In the genomic region with DNA sequence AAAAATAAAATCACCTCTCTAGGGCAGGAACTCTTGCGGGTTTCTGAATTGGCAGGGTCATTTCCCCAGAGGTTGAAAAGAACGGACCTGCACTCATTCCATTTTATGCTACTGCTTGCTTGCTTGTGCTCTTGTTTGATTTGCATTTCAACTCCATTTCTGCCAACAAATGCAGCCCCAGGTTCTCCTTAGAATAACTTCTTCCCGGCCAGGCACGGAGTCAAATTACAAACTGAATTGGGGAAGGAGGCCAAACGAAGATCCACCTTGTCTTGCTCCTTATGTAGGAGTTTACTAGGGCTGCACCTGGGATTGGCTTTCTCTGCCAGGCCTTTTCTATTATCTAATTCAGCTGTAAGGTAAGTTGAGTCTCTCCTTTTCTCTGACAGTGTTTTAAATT, we compare ENCODE assay signal across 12 cellular contexts.
DNase-seq lines count a peak whose midpoint lies in the region; ATAC-seq and TF ChIP-seq lines count a peak whose summit lies in the region.
"Had no signal": no experiment of that assay in that cellular context is flagged by ENCODE, and none has a peak within 500 bp of the region (broad histone marks: within the 10 kb centered on the region; RNA-seq: fewer than 3 reads in every experiment).

No MANE protein-coding gene starts in this region.

- WGBS in mesenchymal stem cell = 49% methylated on average over 5 of the region's 5 CpGs

- H4K91ac ChIP-seq in mesenchymal stem cell (ENCODE audit: low read length) = peak overlapping the region; percentile 11

- H3K4me3 Mint-ChIP-seq in chondrocyte (ENCODE audit: unreplicated experiment) (peak overlapping the region; percentile 61), Calu3 (ENCODE audit: low read depth, unreplicated experiment) (no peak overlapping the region)

- peaks cover 89% of the 10 kb centered on the region for H3K4me1 Mint-ChIP-seq in chondrocyte (ENCODE audit: low read depth)
- H3K4me1 Mint-ChIP-seq in Calu3 (ENCODE audit: low read depth, unreplicated experiment) = peaks cover 4% of the 10 kb centered on the region

- ATAC-seq in HG03457 (IDR thresholded peaks at IDR 0.05; ENCODE audit: unreplicated experiment) (no peak), HG03460 (IDR thresholded peaks at IDR 0.05; ENCODE audit: unreplicated experiment) (no peak)

- H4K8ac ChIP-seq in mesenchymal stem cell (ENCODE audit: low read length) = peak overlapping the region; percentile 75

- H3K4me1 ChIP-seq in BLaER1 (peaks cover 10% of the 10 kb centered on the region), mesenchymal stem cell (ENCODE audit: control insufficient read depth, insufficient read depth, low read depth, low read length) (peaks cover under 1% of the 10 kb centered on the region)

- no peak overlapping the region for H3K14ac ChIP-seq in mesenchymal stem cell (ENCODE audit: low read length in 2 of 2)

- H3K27ac ChIP-seq in BLaER1 = no peak overlapping the region
- H3K27ac ChIP-seq in mesenchymal stem cell (ENCODE audit: low read length, poor library complexity, severe bottlenecking) = no peak overlapping the region
- H3K27ac ChIP-seq: esophagus squamous epithelium, suprapubic skin had no signal

- no peaks in the 10 kb centered on the region for H3K79me1 ChIP-seq in mesenchymal stem cell (replicated peaks; ENCODE audit: low read length, poor library complexity, severe bottlenecking)

- no peak overlapping the region for H2BK120ac ChIP-seq in mesenchymal stem cell (ENCODE audit: low read depth, low read length)

- peak; percentile 41 to 55 for DNase-seq in NCI-H526 (lab: John Stamatoyannopoulos, UW)
- no peak for DNase-seq in chondrocyte (ENCODE audit: low spot score)
- DNase-seq in mesenchymal stem cell = no peak
- no peak for DNase-seq in activated CD4-positive, alpha-beta T cell treated with anti-CD3 and anti-CD28 coated beads for 48 hours
- DNase-seq in Calu3 = no peak
- DNase-seq: activated T-cell treated with anti-CD3 and anti-CD28 coated beads, Interleukin-2, amount 50 U/mL, for 1 hour; esophagus squamous epithelium; NCI-H2227 treated with DMSO at 0.1 percent for 48 hours had no signal

- no peak overlapping the region for H3K4ac ChIP-seq in mesenchymal stem cell (ENCODE audit: low read depth in 1 of 2, low read length in 2 of 2)

- intact Hi-C loops in Calu3 (cut with micrococcal nuclease; ENCODE audit: unreplicated experiment) = no loop called here

- H2BK12ac ChIP-seq in mesenchymal stem cell (ENCODE audit: low read length in 2 of 2) = peak overlapping the region; percentile 33 to 50

- CTCF ChIA-PET in Calu3 (lab: Charles Lee) = no interaction called here

- no peak overlapping the region for H2BK5ac ChIP-seq in mesenchymal stem cell (ENCODE audit: low read depth, low read length, poor library complexity, severe bottlenecking)

- no peaks in the 10 kb centered on the region for H4K20me1 ChIP-seq in BLaER1

- no TSS peak for BruUV-seq in Calu3 (replicated peaks; lab: Mats Ljungman, UMichigan)

- H3K9me3 Mint-ChIP-seq in chondrocyte (ENCODE audit: low read depth) = no peaks in the 10 kb centered on the region
- H3K9me3 Mint-ChIP-seq in Calu3 (ENCODE audit: low read depth, unreplicated experiment) = no peaks in the 10 kb centered on the region

- H3K27me3 Mint-ChIP-seq in chondrocyte (ENCODE audit: low read depth) (no peaks in the 10 kb centered on the region), Calu3 (ENCODE audit: unreplicated experiment) (no peaks in the 10 kb centered on the region)

- TF ChIP-seq CTCF in chondrocyte (IDR thresholded peaks at IDR 0.05) (no peak), Calu3 (IDR thresholded peaks at IDR 0.05; ENCODE audit: unreplicated experiment) (no peak)

- H3K27ac Mint-ChIP-seq in chondrocyte (ENCODE audit: unreplicated experiment) = peak overlapping the region; percentile 90
- H3K27ac Mint-ChIP-seq in Calu3 (ENCODE audit: unreplicated experiment) = no peak overlapping the region

- no peak overlapping the region for H3K4me3 ChIP-seq in BLaER1
- peak overlapping the region in 1 of 2 experiments; percentile 35 for H3K4me3 ChIP-seq in mesenchymal stem cell (ENCODE audit: insufficient read depth in 1 of 2, low read depth in 1 of 2, low read length in 2 of 2)
- H3K4me3 ChIP-seq: esophagus squamous epithelium, suprapubic skin had no signal

- H3K9ac ChIP-seq in BLaER1 = no peak overlapping the region
- H3K9ac ChIP-seq in mesenchymal stem cell (ENCODE audit: low read length) = peak overlapping the region; percentile 20

- H3K9me3 ChIP-seq in BLaER1 = no peaks in the 10 kb centered on the region
- H3K9me3 ChIP-seq in mesenchymal stem cell (ENCODE audit: control insufficient read depth, low read length) = no peaks in the 10 kb centered on the region
- H3K9me3 ChIP-seq: esophagus squamous epithelium, suprapubic skin had no signal

- no peak overlapping the region for H3K23ac ChIP-seq in mesenchymal stem cell (ENCODE audit: low read length in 2 of 2)

- H2BK15ac ChIP-seq in mesenchymal stem cell (ENCODE audit: low read depth, poor library complexity, severe bottlenecking) = no peak overlapping the region

- no peaks in the 10 kb centered on the region for H3K36me3 ChIP-seq in BLaER1
- no peaks in the 10 kb centered on the region for H3K36me3 ChIP-seq in mesenchymal stem cell (ENCODE audit: control insufficient read depth in 1 of 2, insufficient read depth in 2 of 2, low read depth in 1 of 2, low read length in 2 of 2)
- H3K36me3 ChIP-seq: esophagus squamous epithelium, suprapubic skin had no signal

- H3K4me2 ChIP-seq in BLaER1 (peak overlapping the region; percentile 33), mesenchymal stem cell (ENCODE audit: low read length, poor library complexity, severe bottlenecking) (no peak overlapping the region)

- H3K18ac ChIP-seq in mesenchymal stem cell (ENCODE audit: low read depth in 1 of 2, low read length in 2 of 2) = peak overlapping the region in 1 of 2 experiments; percentile 81

- H3K36me3 Mint-ChIP-seq in chondrocyte (ENCODE audit: low read depth) (no peaks in the 10 kb centered on the region), Calu3 (ENCODE audit: insufficient read depth, unreplicated experiment) (no peaks in the 10 kb centered on the region)

- no peak overlapping the region for H2AFZ ChIP-seq in mesenchymal stem cell (ENCODE audit: low read depth, low read length)

- H3K27me3 ChIP-seq in BLaER1 (no peaks in the 10 kb centered on the region), mesenchymal stem cell (ENCODE audit: control insufficient read depth in 1 of 2, insufficient read depth in 1 of 2, low read length in 2 of 2) (no peaks in the 10 kb centered on the region)
- H3K27me3 ChIP-seq: esophagus squamous epithelium, suprapubic skin had no signal

- no peak overlapping the region for H2AK5ac ChIP-seq in mesenchymal stem cell (ENCODE audit: low read length, severe bottlenecking)

Comparison
In these comparisons a context has a peak if more than half of its experiments do, and no peak if none do; other contexts are left out.
1. DNase-seq: peak in NCI-H526 (2 of 2); none in chondrocyte (single experiment), mesenchymal stem cell (single experiment), activated CD4-positive, alpha-beta T cell treated with anti-CD3 and anti-CD28 coated beads for 48 hours (single experiment) and Calu3 (single experiment).